In genomic region chr10:86085686-86086085, GRCh38 we compare ENCODE assay signal across 26 cellular contexts.
"Had no signal": no experiment of that assay in that cellular context is flagged by ENCODE, and none has a peak within 500 bp of the region (broad histone marks: within the 10 kb centered on the region; RNA-seq: fewer than 3 reads in every experiment).

No MANE protein-coding gene starts in this region.

- H3K4me3 ChIP-seq: breast epithelium, gastrocnemius medialis, ovary, prostate gland, testis, transverse colon had no signal

- H3K4me3 Mint-ChIP-seq: activated T-cell treated with anti-CD3 and anti-CD28 coated beads, Interleukin-2, amount 50 U/mL, for 72 hours; central memory CD8-positive, alpha-beta T cell; mesothelial cell of epicardium; nephron progenitor cell; T-helper 1 cell treated with Interleukin-12 subunit alpha and Interleukin-12 subunit beta and Interleukin-4 antibody, amounts not matched to agents 30 μg/mL and 1 μg/mL, for 36 hours had no signal

- H3K9me3 Mint-ChIP-seq: activated naive CD4-positive, alpha-beta T cell treated with anti-CD3 and anti-CD28 coated beads, Interleukin-2, amount 50 U/mL, for 72 hours; activated T-cell treated with anti-CD3 and anti-CD28 coated beads, Interleukin-2, amount 50 U/mL, for 72 hours; central memory CD8-positive, alpha-beta T cell; mesothelial cell of epicardium; nephron progenitor cell; T-helper 1 cell treated with Interleukin-12 subunit alpha and Interleukin-12 subunit beta and Interleukin-4 antibody, amounts not matched to agents 30 μg/mL and 1 μg/mL, for 36 hours had no signal

- H3K36me3 Mint-ChIP-seq: activated naive CD4-positive, alpha-beta T cell treated with anti-CD3 and anti-CD28 coated beads, Interleukin-2, amount 50 U/mL, for 72 hours; mesothelial cell of epicardium; naive B cell had no signal

- H3K9me3 ChIP-seq: breast epithelium, gastrocnemius medialis, neutrophil, ovary, prostate gland, testis, transverse colon had no signal

- H3K27ac Mint-ChIP-seq: activated naive CD4-positive, alpha-beta T cell treated with anti-CD3 and anti-CD28 coated beads, Interleukin-2, amount 50 U/mL, for 72 hours; activated T-cell treated with anti-CD3 and anti-CD28 coated beads, Interleukin-2, amount 50 U/mL, for 72 hours; mesothelial cell of epicardium; naive B cell; nephron progenitor cell; T-helper 1 cell treated with Interleukin-12 subunit alpha and Interleukin-12 subunit beta and Interleukin-4 antibody, amounts not matched to agents 30 μg/mL and 1 μg/mL, for 36 hours had no signal

- H3K4me1 Mint-ChIP-seq: central memory CD8-positive, alpha-beta T cell; mesothelial cell of epicardium; naive B cell had no signal

- H3K36me3 ChIP-seq: breast epithelium, gastrocnemius medialis, neutrophil, ovary, prostate gland, transverse colon had no signal

- H3K4me1 ChIP-seq: breast epithelium, gastrocnemius medialis, prostate gland, testis, transverse colon had no signal

- H3K27me3 ChIP-seq: breast epithelium, ovary, testis, transverse colon had no signal

- ATAC-seq: activated naive CD4-positive, alpha-beta T cell treated with anti-CD3 and anti-CD28 coated beads, Interleukin-2, amount 50 U/mL, for 72 hours; activated T-cell treated with anti-CD3 and anti-CD28 coated beads, Interleukin-2, amount 50 U/mL, for 72 hours; gastrocnemius medialis had no signal

- DNase-seq: activated CD4-positive, alpha-beta T cell treated with anti-CD3 and anti-CD28 coated beads for 48 hours; activated CD4-positive, alpha-beta T cell treated with anti-CD3 and anti-CD28 coated beads, Interleukin-2, amount 50 U/mL, for 48 hours; activated naive CD4-positive, alpha-beta T cell; activated T-cell treated with anti-CD3 and anti-CD28 coated beads for 4 hours; activated T-cell treated with anti-CD3 and anti-CD28 coated beads, Interleukin-2, amount 50 U/mL, for 72 hours; effector memory CD4-positive, alpha-beta T cell; erythroblast; gastrocnemius medialis; glutamatergic neuron; mammary epithelial cell; naive B cell; nephron progenitor cell; ovary; stimulated activated naive CD4-positive, alpha-beta T cell treated with Interleukin-2 at 50 U/mL for 16 hours; SW 1271; T-helper 9 cell; testis; transverse colon had no signal

- H3K27ac ChIP-seq: breast epithelium, gastrocnemius medialis, neutrophil, ovary, prostate gland, testis, transverse colon, VCaP had no signal
